ENCODE assay signal across 22 cellular contexts in the genomic region with DNA sequence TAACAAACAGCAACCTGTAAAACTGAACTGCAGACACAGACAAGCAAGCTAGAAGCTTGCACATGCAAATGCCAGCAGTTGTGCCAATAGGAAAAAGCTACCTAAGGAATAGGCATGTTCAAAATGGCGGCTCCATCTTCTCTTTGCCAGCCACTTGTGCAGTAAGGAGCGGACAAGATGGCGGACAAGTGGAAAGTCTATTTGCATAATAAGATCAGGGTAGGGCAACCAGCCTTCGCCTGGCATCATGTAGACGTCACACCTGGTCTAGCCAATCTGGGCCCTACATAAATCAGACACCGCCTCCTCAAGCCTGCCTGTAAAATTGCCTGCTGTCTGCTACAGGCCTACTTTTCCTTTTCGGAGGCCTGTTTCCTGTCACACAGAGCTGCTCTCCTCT. TPM values are rescaled to one million over a fixed set of nuclear protein-coding genes. Genes with fewer than 3 reads are reported as not detected.
DNase-seq lines count a peak whose midpoint lies in the region; ATAC-seq, FAIRE-seq and TF ChIP-seq lines count a peak whose summit lies in the region.
"Had no signal": no experiment of that assay in that cellular context is flagged by ENCODE, and none has a peak within 500 bp of the region (broad histone marks: within the 10 kb centered on the region; RNA-seq: fewer than 3 reads in every experiment).

No MANE protein-coding gene starts in this region.

- H3K79me2 ChIP-seq in H9 (ENCODE audit: insufficient read depth, low read length): no peaks in the 10 kb centered on the region
- H3K79me2 ChIP-seq in K562 (ENCODE audit: control insufficient read depth, insufficient read depth, low read length): no peaks in the 10 kb centered on the region
- no peaks in the 10 kb centered on the region for H3K79me2 ChIP-seq in HepG2 (ENCODE audit: insufficient read depth, low read length)

- no peak overlapping the region for H4K8ac ChIP-seq in H9 (replicated peaks; ENCODE audit: insufficient read length, low read depth, low read length)

- no TSS peak for BruUV-seq in K562 (replicated peaks; lab: Mats Ljungman, UMichigan)
- BruUV-seq in HepG2 (replicated peaks; lab: Mats Ljungman, UMichigan): no TSS peak

- H3K9me3 ChIP-seq in BE2C: no peaks in the 10 kb centered on the region
- no peaks in the 10 kb centered on the region for H3K9me3 ChIP-seq in H9 (ENCODE audit: control insufficient read depth, low read depth, low read length)
- no peaks in the 10 kb centered on the region for H3K9me3 ChIP-seq in K562 (replicated peaks; ENCODE audit: control insufficient read depth, insufficient read depth, low read depth, low read length)
- no peaks in the 10 kb centered on the region for H3K9me3 ChIP-seq in HepG2 (ENCODE audit: low read length)
- H3K9me3 ChIP-seq: A549, Caco-2 had no signal

- no peak overlapping the region for H2AFZ ChIP-seq in H9 (ENCODE audit: low read length)
- H2AFZ ChIP-seq in K562 (ENCODE audit: low read depth, low read length): peak overlapping the region; percentile 11; the same call in 1 of the 2 replicates
- H2AFZ ChIP-seq in HepG2 (ENCODE audit: low read length): no peak overlapping the region
- H2AFZ ChIP-seq: GM23338 had no signal

- no peaks in the 10 kb centered on the region for H3K9me1 ChIP-seq in K562 (ENCODE audit: control insufficient read depth, insufficient read depth, low read length)

- no peak for TF ChIP-seq RAD21 in K562 (CRISPR knock-in tag; conservative IDR thresholded peaks at IDR 0.05 in 1 of 2, IDR thresholded peaks at IDR 0.05 in 1 of 2)
- no peak for TF ChIP-seq RAD21 in HepG2 (CRISPR knock-in tag; IDR thresholded peaks at IDR 0.05)

- H4K20me1 ChIP-seq in H9 (ENCODE audit: control insufficient read depth, insufficient read depth, insufficient read length): no peaks in the 10 kb centered on the region
- no peaks in the 10 kb centered on the region for H4K20me1 ChIP-seq in K562 (replicated peaks; ENCODE audit: control insufficient read depth, insufficient read depth, low read length)
- no peaks in the 10 kb centered on the region for H4K20me1 ChIP-seq in HepG2 (ENCODE audit: insufficient read depth, low read length)
- H4K20me1 ChIP-seq: BLaER1 had no signal

- TF ChIP-seq CTCF in BE2C (IDR thresholded peaks at IDR 0.05; ENCODE audit: low read depth, low read length) (no peak), H9 (conservative IDR thresholded peaks at IDR 0.05) (no peak), K562 (IDR thresholded peaks at IDR 0.05 in 2 of 3, conservative IDR thresholded peaks at IDR 0.05 in 1 of 3; ENCODE audit: insufficient read depth in 2 of 3, low read depth in 1 of 3, low read length in 3 of 3) (no peak), nephron progenitor cell (IDR thresholded peaks at IDR 0.05) (no peak), HepG2 (CRISPR knock-in tag; IDR thresholded peaks at IDR 0.05) (no peak)

- no peak overlapping the region for H3K18ac ChIP-seq in H9 (ENCODE audit: insufficient read length, low read depth, low read length)

- H3K4me3 ChIP-seq in BE2C (ENCODE audit: low read depth, low read length): no peak overlapping the region
- no peak overlapping the region for H3K4me3 ChIP-seq in K562
- no peak overlapping the region for H3K4me3 ChIP-seq in HepG2 (replicated peaks in 1 of 3; ENCODE audit: insufficient read depth in 1 of 3, low read depth in 2 of 3, low read length in 3 of 3)
- H3K4me3 ChIP-seq: A549, BLaER1, GM12878, GM23338 had no signal

- H3T11ph ChIP-seq in H9 (ENCODE audit: low read length): no peak overlapping the region

- no peak overlapping the region for H3K9ac ChIP-seq in H9 (ENCODE audit: extremely low read depth, insufficient read length, low read length)
- H3K9ac ChIP-seq in K562 (ENCODE audit: insufficient read depth in 1 of 2, low read depth in 2 of 2, low read length in 2 of 2): no peak overlapping the region
- H3K9ac ChIP-seq in HepG2 (ENCODE audit: insufficient read depth, low read depth, low read length): no peak overlapping the region
- H3K9ac ChIP-seq: BLaER1 had no signal

- H3K56ac ChIP-seq in H9 (ENCODE audit: insufficient read length, low read depth, low read length): no peak overlapping the region

- no peak overlapping the region for H4K91ac ChIP-seq in H9 (ENCODE audit: insufficient read length, low read depth, low read length)

- H3K36me3 ChIP-seq in BE2C (no peaks in the 10 kb centered on the region), K562 (ENCODE audit: control insufficient read depth, insufficient read depth, low read length) (no peaks in the 10 kb centered on the region), HepG2 (replicated peaks in 1 of 2; ENCODE audit: control insufficient read depth in 1 of 2, insufficient read depth in 2 of 2, low read length in 2 of 2) (no peaks in the 10 kb centered on the region)
- H3K36me3 ChIP-seq: BLaER1 had no signal

- no peak overlapping the region for H4K5ac ChIP-seq in H9 (ENCODE audit: insufficient read length, low read depth, low read length)

- no peak overlapping the region for H3K4me3 Mint-ChIP-seq in H9
- H3K4me3 Mint-ChIP-seq in nephron progenitor cell: no peak overlapping the region
- H3K4me3 Mint-ChIP-seq: CD4-positive, CD25-positive, alpha-beta regulatory T cell; CD8-positive, alpha-beta T cell; GM23338 had no signal

- H3K27me3 Mint-ChIP-seq in H9 (ENCODE audit: low read depth): no peaks in the 10 kb centered on the region
- peaks cover 3% of the 10 kb centered on the region for H3K27me3 Mint-ChIP-seq in nephron progenitor cell (ENCODE audit: low read depth, poor library complexity)

- H3K23me2 ChIP-seq in H9 (ENCODE audit: insufficient read length, low read depth, low read length, poor library complexity, severe bottlenecking): no peaks in the 10 kb centered on the region

- CTCF ChIA-PET in K562 (lab: Yijun Ruan, JAX; ENCODE audit: low intra/inter-chr PET ratio): no interaction called here
- CTCF ChIA-PET in HepG2 (lab: Yijun Ruan, JAX; ENCODE audit: low intra/inter-chr PET ratio, low total read pairs): no interaction called here

- H3K4me1 ChIP-seq in BE2C (no peaks in the 10 kb centered on the region), H9 (ENCODE audit: insufficient read depth, low read length) (no peaks in the 10 kb centered on the region), K562 (replicated peaks in 1 of 2; ENCODE audit: control insufficient read depth in 2 of 2, insufficient read depth in 2 of 2, low read length in 2 of 2) (no peaks in the 10 kb centered on the region), HepG2 (ENCODE audit: insufficient read depth, low read length) (no peaks in the 10 kb centered on the region)
- H3K4me1 ChIP-seq: A549, BLaER1, Caco-2 had no signal

- DNase-seq in BE2C (peak; percentile 42), H9 (peak; percentile 36), K562 (ENCODE audit: extremely low read depth in 1 of 4, low spot score in 3 of 4) (no peak), nephron progenitor cell (no peak), AG20443 (ENCODE audit: low spot score) (no peak), HepG2 (ENCODE audit: low spot score) (no peak)
- DNase-seq: 8988T; ACHN; Caco-2; CD4-positive, CD25-positive, alpha-beta regulatory T cell; CD8-positive, alpha-beta T cell; DMS153; DND-41; GDM1; HCEC 1CT had no signal

- H3K4me1 Mint-ChIP-seq in H9 (peaks cover 0 to 2% of the 10 kb centered on the region in 2 experiments; a peak in 1 of 4 replicates), nephron progenitor cell (no peaks in the 10 kb centered on the region)
- H3K4me1 Mint-ChIP-seq: CD4-positive, CD25-positive, alpha-beta regulatory T cell; GM23338 had no signal

- H3K27me3 ChIP-seq in BE2C (no peaks in the 10 kb centered on the region), H9 (ENCODE audit: insufficient read depth, low read length) (no peaks in the 10 kb centered on the region), K562 (ENCODE audit: control insufficient read depth in 2 of 2, insufficient read depth in 2 of 2, low read length in 2 of 2) (no peaks in the 10 kb centered on the region), HepG2 (ENCODE audit: control insufficient read depth in 1 of 2, insufficient read depth in 2 of 2, low read length in 2 of 2) (no peaks in the 10 kb centered on the region; a peak in 1 of 5 replicates)
- H3K27me3 ChIP-seq: BLaER1 had no signal

- POLR2A ChIA-PET in K562 (lab: Yijun Ruan, JAX) (no interaction called here), HepG2 (lab: Yijun Ruan, JAX) (no interaction called here)

- H3K23ac ChIP-seq in H9 (ENCODE audit: insufficient read length, low read depth, low read length): no peak overlapping the region

- TF ChIP-seq POLR2A in K562 (conservative IDR thresholded peaks at IDR 0.05) (no peak), HepG2 (IDR thresholded peaks at IDR 0.05; ENCODE audit: insufficient read depth in 1 of 2, low read depth in 2 of 2, low read length in 2 of 2) (no peak)

- H3K4ac ChIP-seq in H9 (ENCODE audit: low read depth, low read length): no peak overlapping the region

- H2BK15ac ChIP-seq in H9 (ENCODE audit: low read depth, low read length): no peak overlapping the region

- no peak overlapping the region for H2BK5ac ChIP-seq in H9 (ENCODE audit: insufficient read length, low read length)

- FAIRE-seq in K562 (lab: Jason Lieb, UNC) (no peak), HepG2 (lab: Jason Lieb, UNC) (no peak)
- FAIRE-seq: A549, GM12878, H54 had no signal

- no peak overlapping the region for H2BK120ac ChIP-seq in H9 (ENCODE audit: low read depth, low read length, poor library complexity, severe bottlenecking)

- intact Hi-C loops in K562 (cut with micrococcal nuclease) (no loop called here), HepG2 (cut with micrococcal nuclease; ENCODE audit: unreplicated experiment) (no loop called here)

- no peaks in the 10 kb centered on the region for H3K36me3 Mint-ChIP-seq in H9 (ENCODE audit: insufficient read depth in 1 of 3, low read depth in 3 of 3)
- H3K36me3 Mint-ChIP-seq in nephron progenitor cell (ENCODE audit: low read depth): peaks cover 4% of the 10 kb centered on the region
- H3K36me3 Mint-ChIP-seq: CD4-positive, CD25-positive, alpha-beta regulatory T cell; CD8-positive, alpha-beta T cell had no signal

- in situ Hi-C loops in K562 (cut with MboI): no loop called here
- in situ Hi-C loops in HepG2 (cut with HindIII; ENCODE audit: extremely low pct_ligation_motif_present, low pct_unique_long_range_greater_than_20kb): no loop called here

- H3K27ac ChIP-seq in H9 (ENCODE audit: insufficient read length, low read depth, low read length): no peak overlapping the region
- no peak overlapping the region for H3K27ac ChIP-seq in K562 (ENCODE audit: extremely low read depth, low read depth, low read length)
- no peak overlapping the region for H3K27ac ChIP-seq in HepG2 (ENCODE audit: extremely low read length, insufficient read depth, low read length)
- H3K27ac ChIP-seq: A549, BLaER1, C4-2B had no signal

- no peak overlapping the region for H2BK12ac ChIP-seq in H9 (ENCODE audit: insufficient read length, low read depth, low read length)

- H3K9me3 Mint-ChIP-seq in H9 (no peaks in the 10 kb centered on the region), nephron progenitor cell (peaks cover 4% of the 10 kb centered on the region)
- H3K9me3 Mint-ChIP-seq: CD4-positive, CD25-positive, alpha-beta regulatory T cell; CD8-positive, alpha-beta T cell; GM23338 had no signal

- no peak overlapping the region; a peak in 1 of 7 replicates for H3K27ac Mint-ChIP-seq in H9
- peak overlapping the region; percentile 9 for H3K27ac Mint-ChIP-seq in nephron progenitor cell
- H3K27ac Mint-ChIP-seq: CD4-positive, CD25-positive, alpha-beta regulatory T cell; CD8-positive, alpha-beta T cell; GM23338 had no signal

- TF ChIP-seq EP300 in K562 (IDR thresholded peaks at IDR 0.05; ENCODE audit: low read length) (no peak), HepG2 (IDR thresholded peaks at IDR 0.05; ENCODE audit: low read depth in 2 of 2, low read length in 2 of 2) (no peak), HepG2 (CRISPR knock-in tag; IDR thresholded peaks at IDR 0.05; ENCODE audit: borderline replicate concordance) (no peak)

- no peak overlapping the region for H3K14ac ChIP-seq in H9 (ENCODE audit: insufficient read depth, low read length)

- H2BK20ac ChIP-seq in H9 (ENCODE audit: low read depth, low read length, poor library complexity, severe bottlenecking): no peak overlapping the region

- H3K79me1 ChIP-seq in H9 (ENCODE audit: insufficient read depth, low read depth, low read length, poor library complexity, severe bottlenecking): no peaks in the 10 kb centered on the region

- no CpG with 5 or more reads among the region's 7 CpGs for WGBS in H9 (ENCODE audit: extremely low coverage, insufficient read length, low lambda C conversion rate)
- WGBS in K562 (ENCODE audit: insufficient coverage, low coverage, missing lambda C conversion rate): 71% methylated on average over 7 of the region's 7 CpGs
- WGBS in HepG2 (ENCODE audit: low lambda C conversion rate): 73% methylated on average over 7 of the region's 7 CpGs

- H3K4me2 ChIP-seq in H9 (ENCODE audit: insufficient read depth, insufficient read length, low read length) (no peak overlapping the region), K562 (ENCODE audit: insufficient read depth, low read length) (no peak overlapping the region), HepG2 (ENCODE audit: low read depth, low read length) (no peak overlapping the region)
- H3K4me2 ChIP-seq: A549, BLaER1, GM23338 had no signal

- ATAC-seq in K562 (no peak; the same call in 2 of the 3 replicates), HG02852 (IDR thresholded peaks at IDR 0.05; ENCODE audit: unreplicated experiment) (no peak), HepG2 (no peak)
- ATAC-seq: A549; CD8-positive, alpha-beta T cell; GM12878; GM23338 had no signal

- no peak overlapping the region for H2AK5ac ChIP-seq in H9 (ENCODE audit: insufficient read length, low read length)

RNA-seq across cellular contexts. Expression of gene C6orf52, which starts 18.0 kb away (rescaled TPM):
- 25.2 TPM for polyA plus RNA-seq in BE2C (2012; ENCODE audit: insufficient read depth, insufficient read length, low read depth)
- total RNA-seq in H9 (2021): 1.8 and 2.3 TPM in 2 replicates
- 1.6 and 1.8 TPM in 2 replicates for total RNA-seq in K562 (2011; cell fraction: chromatin; rRNA removed; ENCODE audit: low replicate concordance)
- 1.8 and 2.5 TPM in 2 replicates for total RNA-seq in K562 (2011; cell fraction: nucleolus; rRNA removed)
- 1.5 and 4.0 TPM in 2 replicates for total RNA-seq in K562 (2011; cell fraction: nucleoplasm; rRNA removed)
- total RNA-seq in K562 (2014; rRNA removed): 6.7 and 11.7 TPM in 2 replicates
- 11.1 and 14.9 TPM in 2 replicates for total RNA-seq in K562 (2014; rRNA removed; fragmentation: Illumina TruSeq; extraction: Trizol)
- total RNA-seq in K562 (2015; rRNA removed; fragmentation: Illumina TruSeq; extraction: Trizol): 7.4 and 10.8 TPM in 2 replicates
- total RNA-seq in K562 (2021): 10.5 TPM in 2 replicates
- polyA plus RNA-seq in K562 (2011; rRNA removed): 11.8 and 14.0 TPM in 2 replicates
- polyA plus RNA-seq in K562 (2011; cell fraction: cytosol; rRNA removed): 6.8 and 13.2 TPM in 2 replicates
- 3.6 and 7.2 TPM in 2 replicates for polyA plus RNA-seq in K562 (2011; cell fraction: nucleus; rRNA removed)
- 6.7 and 8.1 TPM in 2 replicates for polyA plus RNA-seq in K562 (2012)
- polyA plus RNA-seq in K562 (2014; fragmentation: Illumina TruSeq; extraction: Trizol): 12.3 and 12.9 TPM in 2 replicates
- 10 to 100 TPM; 27.6 to 37.0 TPM for polyA plus RNA-seq in K562 (2014; fragmentation: Nextera tagmentation; extraction: Ambion mirVana)
- polyA plus RNA-seq in K562 (2014; rRNA removed): 9.1 and 10.7 TPM in 2 replicates
- 6.4 and 6.5 TPM in 2 replicates for polyA minus RNA-seq in K562 (2011; rRNA and poly(A)+ RNA removed)
- 3.1 TPM in 1 of 2 replicates, not detected in the other for polyA minus RNA-seq in K562 (2011; cell fraction: cytosol; rRNA and poly(A)+ RNA removed)
- polyA minus RNA-seq in K562 (2011; cell fraction: nucleus; rRNA and poly(A)+ RNA removed): 1.4 TPM in 1 of 2 replicates, not detected in the other
- total RNA-seq in HepG2 (2016; rRNA removed; fragmentation: Illumina TruSeq; extraction: Trizol): 0.53 and 0.66 TPM in 2 replicates
- total RNA-seq in HepG2 (2016; cell fraction: cytosol; rRNA removed; fragmentation: Illumina TruSeq; extraction: Trizol; ENCODE audit: low read depth): not detected in 2 replicates
- total RNA-seq in HepG2 (2016; cell fraction: insoluble cytoplasmic fraction; rRNA removed; fragmentation: Illumina TruSeq; extraction: Trizol): 1.0 and 1.1 TPM in 2 replicates
- total RNA-seq in HepG2 (2016; cell fraction: membrane; rRNA removed; fragmentation: Illumina TruSeq; extraction: Trizol): not detected in 2 replicates
- total RNA-seq in HepG2 (2016; cell fraction: nucleus; rRNA removed; fragmentation: Illumina TruSeq; extraction: Trizol): not detected in 2 replicates
- polyA plus RNA-seq in HepG2 (2011; rRNA removed): 0.50 TPM in 1 of 2 replicates, not detected in the other
- 0.35 and 0.38 TPM in 2 replicates for polyA plus RNA-seq in HepG2 (2011; cell fraction: cytosol; rRNA removed)
- not detected in 2 replicates for polyA plus RNA-seq in HepG2 (2011; cell fraction: nucleus; rRNA removed)
- polyA plus RNA-seq in HepG2 (2012): 0.36 and 0.52 TPM in 2 replicates
- polyA plus RNA-seq in HepG2 (2016; cell fraction: cytosol; fragmentation: Illumina TruSeq; extraction: Trizol; ENCODE audit: low read depth): not detected in 2 replicates
- polyA plus RNA-seq in HepG2 (2016; cell fraction: insoluble cytoplasmic fraction; fragmentation: Illumina TruSeq; extraction: Trizol; ENCODE audit: low read depth): 0.60 and 1.2 TPM in 2 replicates
- polyA plus RNA-seq in HepG2 (2016; cell fraction: membrane; fragmentation: Illumina TruSeq; extraction: Trizol; ENCODE audit: low read depth): not detected in 2 replicates
- 1.4 TPM in 1 of 2 replicates, not detected in the other for polyA plus RNA-seq in HepG2 (2016; cell fraction: nucleus; fragmentation: Illumina TruSeq; extraction: Trizol; ENCODE audit: insufficient read depth, low read depth)
- polyA minus RNA-seq in HepG2 (2011; rRNA and poly(A)+ RNA removed; ENCODE audit: low replicate concordance): not detected in 2 replicates
- not detected in 2 replicates for polyA minus RNA-seq in HepG2 (2011; cell fraction: cytosol; rRNA and poly(A)+ RNA removed)
- not detected in 2 replicates for polyA minus RNA-seq in HepG2 (2011; cell fraction: nucleus; rRNA and poly(A)+ RNA removed)
- total RNA-seq: CD4-positive, CD25-positive, alpha-beta regulatory T cell; CD8-positive, alpha-beta T cell; GM23338 had no signal

RNA-seq across cellular contexts. Expression of gene PAK1IP1, which starts 18.4 kb away (rescaled TPM):
- polyA plus RNA-seq in BE2C (2012; ENCODE audit: insufficient read depth, insufficient read length, low read depth): 50.2 TPM
- total RNA-seq in H9 (2021): 43.6 and 44.8 TPM in 2 replicates
- 9.9 and 14.5 TPM in 2 replicates for total RNA-seq in K562 (2011; cell fraction: chromatin; rRNA removed; ENCODE audit: low replicate concordance)
- total RNA-seq in K562 (2011; cell fraction: nucleolus; rRNA removed): 10.0 and 11.4 TPM in 2 replicates
- total RNA-seq in K562 (2011; cell fraction: nucleoplasm; rRNA removed): 8.3 and 10.3 TPM in 2 replicates
- 50.0 and 52.4 TPM in 2 replicates for total RNA-seq in K562 (2014; rRNA removed)
- total RNA-seq in K562 (2014; rRNA removed; fragmentation: Illumina TruSeq; extraction: Trizol): 87.0 and 95.7 TPM in 2 replicates
- total RNA-seq in K562 (2015; rRNA removed; fragmentation: Illumina TruSeq; extraction: Trizol): 87.3 and 90.9 TPM in 2 replicates
- total RNA-seq in K562 (2021): 52.4 and 56.5 TPM in 2 replicates
- 49.0 and 69.7 TPM in 2 replicates for polyA plus RNA-seq in K562 (2011; rRNA removed)
- 16.3 and 22.3 TPM in 2 replicates for polyA plus RNA-seq in K562 (2011; cell fraction: cytosol; rRNA removed)
- polyA plus RNA-seq in K562 (2011; cell fraction: nucleus; rRNA removed): 16.1 and 17.8 TPM in 2 replicates
- 28.9 and 46.1 TPM in 2 replicates for polyA plus RNA-seq in K562 (2012)
- 85.9 and 108 TPM in 2 replicates for polyA plus RNA-seq in K562 (2014; fragmentation: Illumina TruSeq; extraction: Trizol)
- 100 to 1,000 TPM; 189 to 200 TPM for polyA plus RNA-seq in K562 (2014; fragmentation: Nextera tagmentation; extraction: Ambion mirVana)
- polyA plus RNA-seq in K562 (2014; rRNA removed): 63.5 and 64.4 TPM in 2 replicates
- 31.3 and 35.1 TPM in 2 replicates for polyA minus RNA-seq in K562 (2011; rRNA and poly(A)+ RNA removed)
- 9.4 and 11.9 TPM in 2 replicates for polyA minus RNA-seq in K562 (2011; cell fraction: cytosol; rRNA and poly(A)+ RNA removed)
- polyA minus RNA-seq in K562 (2011; cell fraction: nucleus; rRNA and poly(A)+ RNA removed): 6.9 and 11.3 TPM in 2 replicates
- 66.2 and 106 TPM in 2 replicates for total RNA-seq in HepG2 (2016; rRNA removed; fragmentation: Illumina TruSeq; extraction: Trizol)
- total RNA-seq in HepG2 (2016; cell fraction: cytosol; rRNA removed; fragmentation: Illumina TruSeq; extraction: Trizol; ENCODE audit: low read depth): 11.9 and 13.2 TPM in 2 replicates
- total RNA-seq in HepG2 (2016; cell fraction: insoluble cytoplasmic fraction; rRNA removed; fragmentation: Illumina TruSeq; extraction: Trizol): 64.7 and 103 TPM in 2 replicates
- 18.5 and 23.4 TPM in 2 replicates for total RNA-seq in HepG2 (2016; cell fraction: membrane; rRNA removed; fragmentation: Illumina TruSeq; extraction: Trizol)
- 27.0 and 28.3 TPM in 2 replicates for total RNA-seq in HepG2 (2016; cell fraction: nucleus; rRNA removed; fragmentation: Illumina TruSeq; extraction: Trizol)
- 17.0 and 23.4 TPM in 2 replicates for polyA plus RNA-seq in HepG2 (2011; rRNA removed)
- 11.7 and 15.1 TPM in 2 replicates for polyA plus RNA-seq in HepG2 (2011; cell fraction: cytosol; rRNA removed)
- 5.6 and 6.6 TPM in 2 replicates for polyA plus RNA-seq in HepG2 (2011; cell fraction: nucleus; rRNA removed)
- 21.1 and 24.1 TPM in 2 replicates for polyA plus RNA-seq in HepG2 (2012)
- 5.7 and 6.5 TPM in 2 replicates for polyA plus RNA-seq in HepG2 (2016; cell fraction: cytosol; fragmentation: Illumina TruSeq; extraction: Trizol; ENCODE audit: low read depth)
- polyA plus RNA-seq in HepG2 (2016; cell fraction: insoluble cytoplasmic fraction; fragmentation: Illumina TruSeq; extraction: Trizol; ENCODE audit: low read depth): 92.1 and 98.0 TPM in 2 replicates
- polyA plus RNA-seq in HepG2 (2016; cell fraction: membrane; fragmentation: Illumina TruSeq; extraction: Trizol; ENCODE audit: low read depth): 9.4 and 11.3 TPM in 2 replicates
- 36.0 and 37.3 TPM in 2 replicates for polyA plus RNA-seq in HepG2 (2016; cell fraction: nucleus; fragmentation: Illumina TruSeq; extraction: Trizol; ENCODE audit: insufficient read depth, low read depth)
- polyA minus RNA-seq in HepG2 (2011; rRNA and poly(A)+ RNA removed; ENCODE audit: low replicate concordance): 15.3 and 20.5 TPM in 2 replicates
- polyA minus RNA-seq in HepG2 (2011; cell fraction: cytosol; rRNA and poly(A)+ RNA removed): 6.3 and 9.7 TPM in 2 replicates
- 7.9 and 10.6 TPM in 2 replicates for polyA minus RNA-seq in HepG2 (2011; cell fraction: nucleus; rRNA and poly(A)+ RNA removed)

RNA-seq across cellular contexts. Expression of gene TMEM14C, which starts 46.5 kb away (rescaled TPM):
- polyA plus RNA-seq in BE2C (2012; ENCODE audit: insufficient read depth, insufficient read length, low read depth): 33.3 TPM
- total RNA-seq in H9 (2021) (94.4 and 104 TPM in 2 replicates), K562 (2014; rRNA removed) (151 TPM in 2 replicates), K562 (2014; rRNA removed; fragmentation: Illumina TruSeq; extraction: Trizol) (213 and 225 TPM in 2 replicates), K562 (2015; rRNA removed; fragmentation: Illumina TruSeq; extraction: Trizol) (150 and 160 TPM in 2 replicates), K562 (2021) (183 and 204 TPM in 2 replicates), HepG2 (2016; rRNA removed; fragmentation: Illumina TruSeq; extraction: Trizol) (163 and 184 TPM in 2 replicates)
- 79.7 and 82.0 TPM in 2 replicates for total RNA-seq in K562 (2011; cell fraction: chromatin; rRNA removed; ENCODE audit: low replicate concordance)
- total RNA-seq in K562 (2011; cell fraction: nucleolus; rRNA removed): 114 and 131 TPM in 2 replicates
- 125 and 142 TPM in 2 replicates for total RNA-seq in K562 (2011; cell fraction: nucleoplasm; rRNA removed)
- polyA plus RNA-seq in K562 (2011; rRNA removed) (319 and 402 TPM in 2 replicates), K562 (2014; fragmentation: Illumina TruSeq; extraction: Trizol) (209 and 263 TPM in 2 replicates), K562 (2014; fragmentation: Nextera tagmentation; extraction: Ambion mirVana) (100 to 1,000 TPM; 472 to 496 TPM), K562 (2014; rRNA removed) (264 and 287 TPM in 2 replicates), HepG2 (2011; rRNA removed) (157 and 184 TPM in 2 replicates)
- polyA plus RNA-seq in K562 (2011; cell fraction: cytosol; rRNA removed): 252 and 276 TPM in 2 replicates
- 76.8 and 123 TPM in 2 replicates for polyA plus RNA-seq in K562 (2011; cell fraction: nucleus; rRNA removed)
- polyA plus RNA-seq in K562 (2012): 226 and 283 TPM in 2 replicates
- 118 and 125 TPM in 2 replicates for polyA minus RNA-seq in K562 (2011; rRNA and poly(A)+ RNA removed)
- 42.3 and 50.0 TPM in 2 replicates for polyA minus RNA-seq in K562 (2011; cell fraction: cytosol; rRNA and poly(A)+ RNA removed)
- 13.3 and 23.7 TPM in 2 replicates for polyA minus RNA-seq in K562 (2011; cell fraction: nucleus; rRNA and poly(A)+ RNA removed)
- total RNA-seq in HepG2 (2016; cell fraction: cytosol; rRNA removed; fragmentation: Illumina TruSeq; extraction: Trizol; ENCODE audit: low read depth): 87.4 and 106 TPM in 2 replicates
- 172 and 188 TPM in 2 replicates for total RNA-seq in HepG2 (2016; cell fraction: insoluble cytoplasmic fraction; rRNA removed; fragmentation: Illumina TruSeq; extraction: Trizol)
- 122 and 141 TPM in 2 replicates for total RNA-seq in HepG2 (2016; cell fraction: membrane; rRNA removed; fragmentation: Illumina TruSeq; extraction: Trizol)
- total RNA-seq in HepG2 (2016; cell fraction: nucleus; rRNA removed; fragmentation: Illumina TruSeq; extraction: Trizol): 137 and 149 TPM in 2 replicates
- 179 and 195 TPM in 2 replicates for polyA plus RNA-seq in HepG2 (2011; cell fraction: cytosol; rRNA removed)
- 50.7 TPM in 2 replicates for polyA plus RNA-seq in HepG2 (2011; cell fraction: nucleus; rRNA removed)
- 127 and 151 TPM in 2 replicates for polyA plus RNA-seq in HepG2 (2012)
- 93.8 and 119 TPM in 2 replicates for polyA plus RNA-seq in HepG2 (2016; cell fraction: cytosol; fragmentation: Illumina TruSeq; extraction: Trizol; ENCODE audit: low read depth)
- polyA plus RNA-seq in HepG2 (2016; cell fraction: insoluble cytoplasmic fraction; fragmentation: Illumina TruSeq; extraction: Trizol; ENCODE audit: low read depth): 155 and 169 TPM in 2 replicates
- 116 and 139 TPM in 2 replicates for polyA plus RNA-seq in HepG2 (2016; cell fraction: membrane; fragmentation: Illumina TruSeq; extraction: Trizol; ENCODE audit: low read depth)
- 215 and 223 TPM in 2 replicates for polyA plus RNA-seq in HepG2 (2016; cell fraction: nucleus; fragmentation: Illumina TruSeq; extraction: Trizol; ENCODE audit: insufficient read depth, low read depth)
- 101 and 129 TPM in 2 replicates for polyA minus RNA-seq in HepG2 (2011; rRNA and poly(A)+ RNA removed; ENCODE audit: low replicate concordance)
- polyA minus RNA-seq in HepG2 (2011; cell fraction: cytosol; rRNA and poly(A)+ RNA removed): 36.3 and 44.5 TPM in 2 replicates
- 24.2 and 24.3 TPM in 2 replicates for polyA minus RNA-seq in HepG2 (2011; cell fraction: nucleus; rRNA and poly(A)+ RNA removed)

Comparison
In these comparisons a context has a peak if more than half of its experiments do, and no peak if none do; other contexts are left out.
1. DNase-seq: peak in BE2C (single experiment) and H9 (single experiment); none in K562 (0 of 4), nephron progenitor cell (single experiment), AG20443 (single experiment) and HepG2 (single experiment).